Comparison of ENCODE assay signal across 1 cellular context in genomic region chr18:23231340-23232021, GRCh38.
TF ChIP-seq lines count a peak whose summit lies in the region.

No MANE protein-coding gene starts in this region.

TF ChIP-seq in H1, 55 proteins besides CTCF, POLR2A, EP300 and RAD21:
- TF ChIP-seq ZNF274 (IDR thresholded peaks at IDR 0.05; ENCODE audit: borderline replicate concordance, extremely low read depth, low read length) (no peak), EZH2 (IDR thresholded peaks at IDR 0.05; ENCODE audit: low read depth, low read length, severe bottlenecking) (no peak), JUN (IDR thresholded peaks at IDR 0.05; ENCODE audit: low read depth, low read length) (no peak), HDAC2 (IDR thresholded peaks at IDR 0.05; ENCODE audit: borderline replicate concordance in 1 of 2, low read depth in 2 of 2, low read length in 2 of 2) (no peak), ASH2L (IDR thresholded peaks at IDR 0.05; ENCODE audit: low read length) (no peak), KDM1A (IDR thresholded peaks at IDR 0.05; ENCODE audit: borderline replicate concordance, low read length) (no peak), TBP (IDR thresholded peaks at IDR 0.05; ENCODE audit: low read depth, low read length) (no peak), SIRT6 (IDR thresholded peaks at IDR 0.05; ENCODE audit: low read length) (no peak), GABPA (IDR thresholded peaks at IDR 0.05; ENCODE audit: borderline replicate concordance, insufficient read depth, low read length) (no peak), BRCA1 (IDR thresholded peaks at IDR 0.05; ENCODE audit: low read depth, low read length) (no peak), SIN3A (conservative IDR thresholded peaks at IDR 0.05 in 1 of 2, IDR thresholded peaks at IDR 0.05 in 1 of 2; ENCODE audit: low read depth in 1 of 2, low read length in 2 of 2) (no peak), JUND (IDR thresholded peaks at IDR 0.05; ENCODE audit: low read length) (no peak), POU5F1 (IDR thresholded peaks at IDR 0.05; ENCODE audit: low read depth, low read length) (no peak), TAF1 (IDR thresholded peaks at IDR 0.05; ENCODE audit: low read depth, low read length) (no peak), RFX5 (IDR thresholded peaks at IDR 0.05; ENCODE audit: borderline replicate concordance, low read depth, low read length) (no peak), GTF2F1 (IDR thresholded peaks at IDR 0.05; ENCODE audit: borderline replicate concordance, low read depth, low read length) (no peak), YY1 (IDR thresholded peaks at IDR 0.05; ENCODE audit: low read depth, low read length) (no peak)
- TF ChIP-seq, protein P1, sequence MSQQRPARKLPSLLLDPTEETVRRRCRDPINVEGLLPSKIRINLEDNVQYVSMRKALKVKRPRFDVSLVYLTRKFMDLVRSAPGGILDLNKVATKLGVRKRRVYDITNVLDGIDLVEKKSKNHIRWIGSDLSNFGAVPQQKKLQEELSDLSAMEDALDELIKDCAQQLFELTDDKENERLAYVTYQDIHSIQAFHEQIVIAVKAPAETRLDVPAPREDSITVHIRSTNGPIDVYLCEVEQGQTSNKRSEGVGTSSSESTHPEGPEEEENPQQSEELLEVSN (IDR thresholded peaks at IDR 0.05) = no peak
- TF ChIP-seq, protein P2, sequence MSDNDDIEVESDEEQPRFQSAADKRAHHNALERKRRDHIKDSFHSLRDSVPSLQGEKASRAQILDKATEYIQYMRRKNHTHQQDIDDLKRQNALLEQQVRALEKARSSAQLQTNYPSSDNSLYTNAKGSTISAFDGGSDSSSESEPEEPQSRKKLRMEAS (IDR thresholded peaks at IDR 0.05) = no peak
- TF ChIP-seq, protein P3, sequence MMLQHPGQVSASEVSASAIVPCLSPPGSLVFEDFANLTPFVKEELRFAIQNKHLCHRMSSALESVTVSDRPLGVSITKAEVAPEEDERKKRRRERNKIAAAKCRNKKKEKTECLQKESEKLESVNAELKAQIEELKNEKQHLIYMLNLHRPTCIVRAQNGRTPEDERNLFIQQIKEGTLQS (IDR thresholded peaks at IDR 0.05; ENCODE audit: insufficient read depth, low read depth, low read length) = no peak
